ENCODE assay signal across 24 cellular contexts in genomic region chr4:183770900-183771299, GRCh38.
DNase-seq lines count a peak whose midpoint lies in the region; ATAC-seq, FAIRE-seq and TF ChIP-seq lines count a peak whose summit lies in the region.
"Had no signal": no experiment of that assay in that cellular context is flagged by ENCODE, and none has a peak within 500 bp of the region (broad histone marks: within the 10 kb centered on the region; RNA-seq: fewer than 3 reads in every experiment).

No MANE protein-coding gene starts in this region.

- TF ChIP-seq EP300 in H1 (IDR thresholded peaks at IDR 0.05; ENCODE audit: borderline replicate concordance in 1 of 2, low read depth in 2 of 2, low read length in 2 of 2): no peak

- TF ChIP-seq RAD21 in H1 (IDR thresholded peaks at IDR 0.05 in 1 of 2, conservative IDR thresholded peaks at IDR 0.05 in 1 of 2; ENCODE audit: low read depth in 2 of 2, low read length in 2 of 2): no peak

- FAIRE-seq in H1 (lab: Jason Lieb, UNC) (peak; percentile 42), D721Med (lab: Jason Lieb, UNC) (no peak)
- FAIRE-seq: A549 had no signal

- no peak overlapping the region for H3K4me3 Mint-ChIP-seq in activated CD4-positive, alpha-beta T cell treated with anti-CD3 and anti-CD28 coated beads for 36 hours
- H3K4me3 Mint-ChIP-seq: CD4-positive, alpha-beta memory T cell; T-cell had no signal

- no peak overlapping the region for H3K27ac Mint-ChIP-seq in activated CD4-positive, alpha-beta T cell treated with anti-CD3 and anti-CD28 coated beads for 36 hours
- H3K27ac Mint-ChIP-seq: T-cell had no signal

- 77% methylated on average over 7 of the region's 7 CpGs; no CpG with 5 or more reads in 1 of the 2 experiments for WGBS in H1 (ENCODE audit: extremely low coverage in 1 of 2, insufficient coverage in 1 of 2, insufficient read length in 1 of 2, insufficient replicate concordance in 2 of 2, low coverage in 1 of 2, low lambda C conversion rate in 2 of 2, missing lambda C conversion rate in 1 of 2), 2 experiments

- no peak overlapping the region for H2BK15ac ChIP-seq in H1 (ENCODE audit: low read length)

- peak overlapping the region; percentile 96 for H2AFZ ChIP-seq in H1 (ENCODE audit: low read length)
- H2AFZ ChIP-seq: PC-9 had no signal

- no peaks in the 10 kb centered on the region for H3K27me3 ChIP-seq in H1 (replicated peaks in 1 of 4; ENCODE audit: control insufficient read depth in 3 of 4, extremely low read depth in 1 of 4, insufficient read depth in 3 of 4, low read length in 3 of 4)
- H3K27me3 ChIP-seq: MG63, SJCRH30 had no signal

- no peak overlapping the region for H3K4me3 ChIP-seq in H1 (ENCODE audit: extremely low read depth in 1 of 4, insufficient read depth in 2 of 4, low read depth in 3 of 4, low read length in 4 of 4)
- H3K4me3 ChIP-seq: A549, MG63, PC-9, SJCRH30 had no signal

- H3K79me2 ChIP-seq in H1 (ENCODE audit: control insufficient read depth in 1 of 2, insufficient read depth in 2 of 2, low read length in 2 of 2): no peaks in the 10 kb centered on the region

- no peak overlapping the region for H4K8ac ChIP-seq in H1 (ENCODE audit: extremely low read depth, insufficient read depth, low read length)

- no peaks in the 10 kb centered on the region for H3K4me1 Mint-ChIP-seq in activated CD4-positive, alpha-beta T cell treated with anti-CD3 and anti-CD28 coated beads for 36 hours
- H3K4me1 Mint-ChIP-seq: T-cell had no signal

- no peak overlapping the region for H3K14ac ChIP-seq in H1 (ENCODE audit: insufficient read length)

- no peak overlapping the region for H2BK120ac ChIP-seq in H1 (replicated peaks; ENCODE audit: low read depth, low read length)

- H2AK5ac ChIP-seq in H1 (ENCODE audit: low read depth, low read length): no peak overlapping the region

- H3K9me3 Mint-ChIP-seq in activated CD4-positive, alpha-beta T cell treated with anti-CD3 and anti-CD28 coated beads for 36 hours (ENCODE audit: low read depth): no peaks in the 10 kb centered on the region
- H3K9me3 Mint-ChIP-seq: T-cell had no signal

- H3K18ac ChIP-seq in H1 (ENCODE audit: extremely low read depth, low read length): no peak overlapping the region

- no peak for TF ChIP-seq CTCF in H1 (IDR thresholded peaks at IDR 0.05; ENCODE audit: control extremely low read depth in 1 of 3, insufficient read depth in 1 of 3, low read depth in 1 of 3, low read length in 3 of 3)
- no peak for TF ChIP-seq CTCF in D721Med (IDR thresholded peaks at IDR 0.05; ENCODE audit: insufficient read depth, missing control alignments)

- H3K4me1 ChIP-seq in H1 (replicated peaks in 1 of 4; ENCODE audit: control insufficient read depth in 3 of 4, insufficient read depth in 4 of 4, low read length in 3 of 4): peaks cover 2 to 9% (median 5%) of the 10 kb centered on the region in 4 experiments
- H3K4me1 ChIP-seq: A549, SJCRH30 had no signal

- H3K79me1 ChIP-seq in H1 (ENCODE audit: low read depth, low read length): no peaks in the 10 kb centered on the region

- POLR2A ChIA-PET in H1 (lab: Charles Lee; ENCODE audit: partially characterized antibody): no interaction called here
- POLR2A ChIA-PET in activated CD4-positive, alpha-beta T cell treated with anti-CD3 and anti-CD28 coated beads for 36 hours (lab: Charles Lee): no interaction called here

- no peaks in the 10 kb centered on the region for H3K23me2 ChIP-seq in H1 (ENCODE audit: low read depth, low read length)

- no peak overlapping the region for H3K27ac ChIP-seq in H1 (ENCODE audit: low read depth, low read length)
- H3K27ac ChIP-seq: A549, PC-9, SJCRH30 had no signal

- H3K27me3 Mint-ChIP-seq in activated CD4-positive, alpha-beta T cell treated with anti-CD3 and anti-CD28 coated beads for 36 hours: peaks cover 4% of the 10 kb centered on the region

- H3K4me2 ChIP-seq in H1 (ENCODE audit: insufficient read depth in 1 of 2, low read depth in 2 of 2, low read length in 2 of 2): no peak overlapping the region
- H3K4me2 ChIP-seq: A549, PC-9 had no signal

- no peaks in the 10 kb centered on the region for H4K20me1 ChIP-seq in H1 (replicated peaks in 1 of 2; ENCODE audit: control insufficient read depth in 1 of 2, insufficient read depth in 2 of 2, low read length in 2 of 2)

- DNase-seq in ELF-1 (ENCODE audit: low read depth, low spot score) (peak; percentile 51), NCI-H2107 treated with DMSO at 0.1 percent for 48 hours (lab: John Stamatoyannopoulos, UW; ENCODE audit: unreplicated experiment) (peak; percentile 21), H1 (ENCODE audit: low read depth in 1 of 2, low spot score in 2 of 2) (no peak), D721Med (ENCODE audit: insufficient read length, low spot score) (no peak), SW480 (ENCODE audit: low spot score) (no peak)
- no peak for DNase-seq in activated CD4-positive, CD25-positive, alpha-beta regulatory T cell treated with anti-CD3 and anti-CD28 coated beads, Interleukin-2, amount 50 U/mL, for 72 hours
- DNase-seq in activated CD4-positive, alpha-beta T cell treated with anti-CD3 and anti-CD28 coated beads for 36 hours: no peak
- DNase-seq: AML-193; C1 segment of cervical spinal cord; CD4-positive, alpha-beta memory T cell; COR-L47; GOT3; KG1; MG63; NCI-H1694; NCI-H2081 treated with DMSO at 0.1 percent for 48 hours; NCI-H2227 treated with DMSO at 0.1 percent for 48 hours; NCI-H526 treated with DMSO at 0.1 percent for 48 hours; PC-9; SJCRH30; T-cell had no signal

- no peaks in the 10 kb centered on the region for H3K36me3 ChIP-seq in H1 (ENCODE audit: control insufficient read depth in 2 of 4, insufficient read depth in 4 of 4, low read length in 3 of 4)
- H3K36me3 ChIP-seq: MG63, SJCRH30 had no signal

- H3K9me3 ChIP-seq in H1 (ENCODE audit: insufficient read depth in 2 of 2, low read depth in 1 of 2, low read length in 1 of 2): peaks cover 5 to 6% of the 10 kb centered on the region in 2 experiments; a peak in 3 of 4 replicates
- H3K9me3 ChIP-seq: A549, MG63, SJCRH30 had no signal

- ATAC-seq in activated CD4-positive, alpha-beta T cell treated with anti-CD3 and anti-CD28 coated beads for 36 hours: no peak
- ATAC-seq: A549, HCT116, Right ventricle myocardium inferior, T-cell had no signal

- H2BK12ac ChIP-seq in H1 (ENCODE audit: low read depth, low read length): peak overlapping the region; percentile 1; the same call in 1 of the 2 replicates

- no peak overlapping the region for H4K91ac ChIP-seq in H1 (replicated peaks; ENCODE audit: insufficient read length, low read length)

- H3K36me3 Mint-ChIP-seq in activated CD4-positive, alpha-beta T cell treated with anti-CD3 and anti-CD28 coated beads for 36 hours (ENCODE audit: low read depth): no peaks in the 10 kb centered on the region
- H3K36me3 Mint-ChIP-seq: CD4-positive, alpha-beta memory T cell; T-cell had no signal

- H3K23ac ChIP-seq in H1 (ENCODE audit: insufficient read length): no peak overlapping the region

- CTCF ChIA-PET in H1 (lab: Charles Lee; ENCODE audit: partially characterized antibody): interaction anchor here (0.7 to 1.2 kb wide), 3 partner anchors 10 to 13 kb away, joined by 3 to 4 read pairs (median 3); no protein-coding TSS in a partner anchor
- CTCF ChIA-PET in activated CD4-positive, alpha-beta T cell treated with anti-CD3 and anti-CD28 coated beads for 36 hours (lab: Charles Lee): interaction anchor here (0.6 to 1.0 kb wide), 2 partner anchors 10 to 358 kb away, joined by 3 read pairs; no protein-coding TSS in a partner anchor

- H2BK20ac ChIP-seq in H1 (ENCODE audit: low read length): no peak overlapping the region

- no peak overlapping the region for H3K56ac ChIP-seq in H1 (replicated peaks; ENCODE audit: insufficient read length, low read depth, low read length)

- no peak overlapping the region for H2BK5ac ChIP-seq in H1 (ENCODE audit: low read depth, low read length)

- H3K9ac ChIP-seq in H1 (replicated peaks in 1 of 4; ENCODE audit: extremely low read depth in 1 of 4, low read depth in 3 of 4, low read length in 3 of 4): no peak overlapping the region

- intact Hi-C loops in activated CD4-positive, alpha-beta T cell treated with anti-CD3 and anti-CD28 coated beads for 36 hours (cut with DNase I, micrococcal nuclease): no loop called here

- H3K4ac ChIP-seq in H1 (replicated peaks; ENCODE audit: insufficient read length, low read depth, low read length): no peak overlapping the region

- H4K5ac ChIP-seq in H1 (ENCODE audit: insufficient read length, low read depth, low read length): no peak overlapping the region

- TF ChIP-seq POLR2A in H1 (IDR thresholded peaks at IDR 0.05; ENCODE audit: control extremely low read depth in 1 of 2, low read depth in 2 of 2, low read length in 2 of 2): no peak

TF ChIP-seq in H1, 55 proteins besides CTCF, POLR2A, EP300 and RAD21:
- TF ChIP-seq EZH2 (IDR thresholded peaks at IDR 0.05; ENCODE audit: low read depth, low read length, severe bottlenecking) (no peak), TEAD4 (IDR thresholded peaks at IDR 0.05; ENCODE audit: low read depth, low read length) (no peak), JUND (IDR thresholded peaks at IDR 0.05; ENCODE audit: low read length) (no peak), GABPA (IDR thresholded peaks at IDR 0.05; ENCODE audit: borderline replicate concordance, insufficient read depth, low read length) (no peak)

Comparison
In these comparisons a context has a peak if more than half of its experiments do, and no peak if none do; other contexts are left out.
1. DNase-seq: peak in ELF-1 (single experiment) and NCI-H2107 treated with DMSO at 0.1 percent for 48 hours (single experiment); none in H1 (0 of 2), activated CD4-positive, CD25-positive, alpha-beta regulatory T cell treated with anti-CD3 and anti-CD28 coated beads, Interleukin-2, amount 50 U/mL, for 72 hours (single experiment), activated CD4-positive, alpha-beta T cell treated with anti-CD3 and anti-CD28 coated beads for 36 hours (single experiment), D721Med (single experiment) and SW480 (single experiment).